In genomic region chr7:40311307-40311706, GRCh38 we compare ENCODE assay signal across 11 cellular contexts.
DNase-seq lines count a peak whose midpoint lies in the region; ATAC-seq, FAIRE-seq and TF ChIP-seq lines count a peak whose summit lies in the region.
"Had no signal": no experiment of that assay in that cellular context is flagged by ENCODE, and none has a peak within 500 bp of the region (broad histone marks: within the 10 kb centered on the region; RNA-seq: fewer than 3 reads in every experiment).

No MANE protein-coding gene starts in this region.

- DNase-seq in GM10266 (ENCODE audit: extremely low spot score) (peak; percentile 22), amygdala (lab: John Stamatoyannopoulos, UW) (no peak), GM12891 (ENCODE audit: insufficient read length, low spot score) (no peak), SKM-1 (lab: John Stamatoyannopoulos, UW; ENCODE audit: unreplicated experiment) (no peak), NCI-H1417 (lab: John Stamatoyannopoulos, UW) (no peak)
- DNase-seq: activated T-cell treated with anti-CD3 and anti-CD28 coated beads, Interleukin-2, amount 50 U/mL, for 1 hour; AML-193; substantia nigra had no signal

- TF ChIP-seq POLR2A in GM12891 (IDR thresholded peaks at IDR 0.05; ENCODE audit: low read depth, low read length) = no peak

- ATAC-seq in GM18909 (IDR thresholded peaks at IDR 0.05; ENCODE audit: poor library complexity, unreplicated experiment) (peak; percentile 100), GM21723 (IDR thresholded peaks at IDR 0.05; ENCODE audit: unreplicated experiment) (peak; percentile 100), HG03135 (IDR thresholded peaks at IDR 0.05; ENCODE audit: unreplicated experiment) (peak; percentile 99)

- no peak for FAIRE-seq in GM12891 (lab: Jason Lieb, UNC)

- no peak for TF ChIP-seq CTCF in GM10266 (IDR thresholded peaks at IDR 0.05; ENCODE audit: control insufficient read depth, insufficient read depth, low read depth, missing control alignments)

TF ChIP-seq in GM12891, 5 proteins besides CTCF, POLR2A, EP300 and RAD21:
- TF ChIP-seq POU2F2 (IDR thresholded peaks at IDR 0.05; ENCODE audit: low read depth, low read length) = no peak
- TF ChIP-seq TAF1 (IDR thresholded peaks at IDR 0.05; ENCODE audit: low read depth, low read length) = no peak
- no peak for TF ChIP-seq POLR2AphosphoS5 (IDR thresholded peaks at IDR 0.05; ENCODE audit: low read depth, low read length)
- no peak for TF ChIP-seq PAX5 (IDR thresholded peaks at IDR 0.05; ENCODE audit: insufficient read depth, low read length, severe bottlenecking)
- TF ChIP-seq SPI1 (IDR thresholded peaks at IDR 0.05; ENCODE audit: low read depth, low read length) = no peak
TF ChIP-seq in GM12891: peak in this region for 0.
